ENCODE assay signal across 1 cellular context in the genomic region with DNA sequence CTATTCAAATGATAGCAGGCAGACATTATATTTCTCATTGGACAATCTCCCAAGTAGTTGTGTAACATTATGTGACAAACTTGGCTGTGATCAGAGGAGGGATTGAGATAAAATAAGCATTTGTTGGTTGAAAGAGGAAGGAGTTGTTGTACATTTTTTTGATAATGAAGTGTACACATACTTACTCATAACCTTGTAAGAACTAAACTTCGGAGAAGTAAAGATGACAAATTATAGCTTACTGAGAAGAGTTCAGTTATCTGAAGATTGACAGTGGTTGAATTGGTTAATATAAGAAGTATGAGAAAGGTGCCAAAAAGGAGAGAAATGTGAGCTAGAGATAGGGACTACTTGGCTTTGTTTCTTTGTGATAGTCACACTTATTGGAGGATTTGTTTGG.
TF ChIP-seq lines count a peak whose summit lies in the region.

No MANE protein-coding gene starts in this region.

TF ChIP-seq in GM12878, 131 proteins besides CTCF, POLR2A, EP300 and RAD21:
- no peak for TF ChIP-seq BHLHE40 (IDR thresholded peaks at IDR 0.05; ENCODE audit: borderline replicate concordance in 1 of 2, low read depth in 2 of 2, low read length in 1 of 2)
- TF ChIP-seq HDGF (IDR thresholded peaks at IDR 0.05): no peak
- TF ChIP-seq BMI1 (IDR thresholded peaks at IDR 0.05; ENCODE audit: borderline replicate concordance): no peak
- TF ChIP-seq RUNX3 (IDR thresholded peaks at IDR 0.05; ENCODE audit: low read length): no peak
- no peak for TF ChIP-seq NR2C2 (IDR thresholded peaks at IDR 0.05; ENCODE audit: borderline replicate concordance, control insufficient read depth, insufficient read length, low read depth)
- no peak for TF ChIP-seq BRCA1 (IDR thresholded peaks at IDR 0.05; ENCODE audit: low read depth, low read length)
- TF ChIP-seq IKZF1 (conservative IDR thresholded peaks at IDR 0.05): no peak
- no peak for TF ChIP-seq SIN3A (IDR thresholded peaks at IDR 0.05; ENCODE audit: low read depth, low read length)
- no peak for TF ChIP-seq KLF5 (IDR thresholded peaks at IDR 0.05; ENCODE audit: partially characterized antibody)
- no peak for TF ChIP-seq ZNF217 (IDR thresholded peaks at IDR 0.05)
